ENCODE assay signal across 17 cellular contexts in genomic region chr10:103602028-103602851, GRCh38.
DNase-seq lines count a peak whose midpoint lies in the region; ATAC-seq and TF ChIP-seq lines count a peak whose summit lies in the region.
"Had no signal": no experiment of that assay in that cellular context is flagged by ENCODE, and none has a peak within 500 bp of the region (broad histone marks: within the 10 kb centered on the region; RNA-seq: fewer than 3 reads in every experiment).

No MANE protein-coding gene starts in this region.

- peak overlapping the region; percentile 60 for H3K18ac ChIP-seq in neuronal stem cell (ENCODE audit: low read length)

- no peaks in the 10 kb centered on the region for H3F3A ChIP-seq in SK-N-SH (replicated peaks; ENCODE audit: insufficient read depth)

- TF ChIP-seq POLR2A in breast epithelium (IDR thresholded peaks at IDR 0.05), result no peak

- H3K4me3 ChIP-seq in SK-N-SH (ENCODE audit: low read depth in 2 of 2, low read length in 1 of 2) (no peak overlapping the region), A673 (ENCODE audit: low read depth, low read length, poor library complexity, severe bottlenecking) (no peak overlapping the region), neuronal stem cell (ENCODE audit: low read length in 2 of 2) (no peak overlapping the region), WERI-Rb-1 (ENCODE audit: low read depth, low read length) (no peak overlapping the region), breast epithelium (no peak overlapping the region)
- H3K4me3 ChIP-seq: BLaER1 had no signal

- no peak for TF ChIP-seq CTCF in SK-N-SH (IDR thresholded peaks at IDR 0.05)
- TF ChIP-seq CTCF in A673 (conservative IDR thresholded peaks at IDR 0.05; ENCODE audit: low read depth, low read length), result no peak
- TF ChIP-seq CTCF in WERI-Rb-1 (IDR thresholded peaks at IDR 0.05; ENCODE audit: low read depth, low read length), result no peak
- no peak for TF ChIP-seq CTCF in breast epithelium (IDR thresholded peaks at IDR 0.05)

- TSS peak; percentile 1 for BruUV-seq in A673 (replicated peaks; lab: Mats Ljungman, UMichigan)

- peaks cover 1% of the 10 kb centered on the region for H3K79me1 ChIP-seq in neuronal stem cell (ENCODE audit: low read depth, low read length)

- H4K91ac ChIP-seq in neuronal stem cell (ENCODE audit: low read depth, low read length, poor library complexity), result no peak overlapping the region

- H2BK120ac ChIP-seq in neuronal stem cell (ENCODE audit: low read depth, low read length), result no peak overlapping the region

- no peak overlapping the region for H2AK5ac ChIP-seq in neuronal stem cell (ENCODE audit: low read depth, low read length)

- H3K4me1 ChIP-seq in SK-N-SH (ENCODE audit: control insufficient read depth in 1 of 2, insufficient read depth in 2 of 2, low read depth in 1 of 2, low read length in 1 of 2), result peaks cover 0 to 18% of the 10 kb centered on the region in 2 experiments; a peak in 2 of 4 replicates
- no peaks in the 10 kb centered on the region for H3K4me1 ChIP-seq in A673 (ENCODE audit: insufficient read depth, low read length, poor library complexity, severe bottlenecking)
- peaks cover 0 to 1% of the 10 kb centered on the region in 2 donors for H3K4me1 ChIP-seq in neuronal stem cell (ENCODE audit: control insufficient read depth in 2 of 2, insufficient read depth in 1 of 2, low read depth in 1 of 2, low read length in 2 of 2)
- no peaks in the 10 kb centered on the region for H3K4me1 ChIP-seq in breast epithelium
- H3K4me1 ChIP-seq: Caco-2 had no signal

- TF ChIP-seq RAD21 in SK-N-SH (IDR thresholded peaks at IDR 0.05; ENCODE audit: low read length), result no peak

- H3K27ac ChIP-seq in SK-N-SH (ENCODE audit: low read depth in 2 of 2, low read length in 1 of 2) (no peak overlapping the region; a peak in 1 of 4 replicates), A673 (ENCODE audit: low read depth, low read length, poor library complexity, severe bottlenecking) (no peak overlapping the region), neuronal stem cell (replicated peaks; ENCODE audit: low read length) (no peak overlapping the region), WERI-Rb-1 (no peak overlapping the region), breast epithelium (no peak overlapping the region)
- H3K27ac ChIP-seq: 22Rv1, BLaER1, HL-60 had no signal

- no peak overlapping the region for H2BK12ac ChIP-seq in neuronal stem cell (ENCODE audit: low read length)

- no peak overlapping the region for H3K14ac ChIP-seq in neuronal stem cell (ENCODE audit: low read length)

- no peak overlapping the region for H2BK5ac ChIP-seq in neuronal stem cell (ENCODE audit: low read length)

- H3K4me2 ChIP-seq in SK-N-SH (no peak overlapping the region), neuronal stem cell (ENCODE audit: insufficient read depth, low read length, poor library complexity, severe bottlenecking) (no peak overlapping the region)
- H3K4me2 ChIP-seq: BLaER1 had no signal

- POLR2A ChIA-PET in SK-N-SH (lab: Yijun Ruan, JAX) (no interaction called here), A673 (lab: Charles Lee; ENCODE audit: low non-redundant PET) (no interaction called here)

- intact Hi-C loops in A673 (cut with micrococcal nuclease; ENCODE audit: unreplicated experiment) (no loop called here), breast epithelium (cut with DNase I; ENCODE audit: low total_unique reads) (loop anchor here (10.0 kb wide), 1 partner anchor 83 kb away; no protein-coding TSS in a partner anchor)

- H4K20me1 ChIP-seq in SK-N-SH (ENCODE audit: insufficient read depth), result no peaks in the 10 kb centered on the region

- H3K27me3 ChIP-seq in SK-N-SH (ENCODE audit: insufficient read depth) (no peaks in the 10 kb centered on the region), A673 (replicated peaks; ENCODE audit: insufficient read depth, low read depth, low read length, poor library complexity) (no peaks in the 10 kb centered on the region), neuronal stem cell (ENCODE audit: control insufficient read depth in 3 of 3, insufficient read depth in 3 of 3, low read depth in 1 of 3, low read length in 3 of 3) (no peaks in the 10 kb centered on the region), WERI-Rb-1 (ENCODE audit: insufficient read depth, low read depth, severe bottlenecking) (no peaks in the 10 kb centered on the region), breast epithelium (no peaks in the 10 kb centered on the region)
- H3K27me3 ChIP-seq: BLaER1 had no signal

- H3K4ac ChIP-seq in neuronal stem cell (ENCODE audit: low read length), result no peak overlapping the region

- no peaks in the 10 kb centered on the region for H3K9me2 ChIP-seq in SK-N-SH

- CTCF ChIA-PET in SK-N-SH (lab: Yijun Ruan, JAX) (interaction anchor here (0.7 to 6.9 kb wide), 6 partner anchors 9 to 256 kb away, joined by 3 to 91 read pairs (median 5); no protein-coding TSS in a partner anchor), A673 (lab: Charles Lee) (no interaction called here)

- no peaks in the 10 kb centered on the region for H3K9me3 ChIP-seq in SK-N-SH
- no peaks in the 10 kb centered on the region for H3K9me3 ChIP-seq in A673 (ENCODE audit: low read depth, low read length, poor library complexity, severe bottlenecking)
- H3K9me3 ChIP-seq in neuronal stem cell (replicated peaks in 1 of 2; ENCODE audit: control insufficient read depth in 2 of 2, insufficient read depth in 1 of 2, low read depth in 1 of 2, low read length in 2 of 2), result peaks cover 0 to 3% of the 10 kb centered on the region in 2 donors
- no peaks in the 10 kb centered on the region for H3K9me3 ChIP-seq in WERI-Rb-1 (ENCODE audit: severe bottlenecking)
- H3K9me3 ChIP-seq in breast epithelium, result no peaks in the 10 kb centered on the region
- H3K9me3 ChIP-seq: Caco-2 had no signal

- H3K23ac ChIP-seq in neuronal stem cell (ENCODE audit: low read depth, low read length, poor library complexity), result no peak overlapping the region

- DNase-seq in SK-N-SH (peak; percentile 23), A673 (ENCODE audit: low spot score) (no peak), cerebellum (ENCODE audit: low spot score) (peak; percentile 61), neuronal stem cell (ENCODE audit: low spot score) (no peak), T-helper 9 cell (no peak), WERI-Rb-1 (no peak), breast epithelium (ENCODE audit: low spot score in 2 of 2) (no peak)
- DNase-seq: AML-193; Caco-2; CD8-positive, alpha-beta memory T cell; DND-41; GDM1 had no signal

- H4K8ac ChIP-seq in neuronal stem cell (ENCODE audit: low read depth, low read length), result peak overlapping the region; percentile 44

- H3K9ac ChIP-seq in SK-N-SH (no peak overlapping the region), neuronal stem cell (ENCODE audit: low read depth, low read length, poor library complexity) (no peak overlapping the region)
- H3K9ac ChIP-seq: BLaER1 had no signal

- WGBS in SK-N-SH (ENCODE audit: low lambda C conversion rate), result 93% methylated on average over 44 of the region's 47 CpGs
- WGBS in neuronal stem cell (ENCODE audit: extremely low coverage in 2 of 2, insufficient read length in 2 of 2, insufficient replicate concordance in 1 of 2), 2 donors, result no CpG with 5 or more reads among the region's 47 CpGs

- ATAC-seq in SK-N-SH treated with all-trans-retinoic acid at 6 μM for 48 hours, result no peak
- ATAC-seq: HCT116 had no signal

- H2BK15ac ChIP-seq in neuronal stem cell (ENCODE audit: low read length), result no peak overlapping the region

- TF ChIP-seq EP300 in SK-N-SH (IDR thresholded peaks at IDR 0.05; ENCODE audit: borderline replicate concordance in 1 of 2, low read depth in 1 of 2, low read length in 1 of 2), result no peak

- no peaks in the 10 kb centered on the region for H3K79me2 ChIP-seq in SK-N-SH (ENCODE audit: insufficient read depth)

- H3K36me3 ChIP-seq in SK-N-SH (replicated peaks in 1 of 2; ENCODE audit: control insufficient read depth in 1 of 2, insufficient read depth in 2 of 2, low read length in 1 of 2) (no peaks in the 10 kb centered on the region), A673 (ENCODE audit: insufficient read depth, low read length, poor library complexity, severe bottlenecking) (peaks cover 31% of the 10 kb centered on the region), neuronal stem cell (replicated peaks in 1 of 2; ENCODE audit: control insufficient read depth in 2 of 2, insufficient read depth in 2 of 2, low read length in 2 of 2) (peaks cover 7 to 13% of the 10 kb centered on the region in 2 donors), WERI-Rb-1 (no peaks in the 10 kb centered on the region), breast epithelium (no peaks in the 10 kb centered on the region)

- H2AFZ ChIP-seq in SK-N-SH (ENCODE audit: low read depth), result no peak overlapping the region
- H2AFZ ChIP-seq in neuronal stem cell (ENCODE audit: low read length), result no peak overlapping the region

TF ChIP-seq in SK-N-SH, 30 proteins besides CTCF, POLR2A, EP300 and RAD21:
- TF ChIP-seq ELF1 (IDR thresholded peaks at IDR 0.05) (no peak), NFIC (IDR thresholded peaks at IDR 0.05; ENCODE audit: borderline replicate concordance) (no peak), SMC3 (IDR thresholded peaks at IDR 0.05; ENCODE audit: low read depth, low read length) (no peak), NRF1 (IDR thresholded peaks at IDR 0.05; ENCODE audit: low read depth, low read length) (no peak)

TF ChIP-seq in SK-N-SH treated with all-trans-retinoic acid at 6 μM for 48 hours, 23 proteins besides CTCF, POLR2A, EP300 and RAD21 (continues in another document):
- TF ChIP-seq ESRRG (CRISPR knock-in tag; IDR thresholded peaks at IDR 0.05) (no peak), GLIS3 (CRISPR knock-in tag; IDR thresholded peaks at IDR 0.05) (no peak), TCF4 (CRISPR knock-in tag; IDR thresholded peaks at IDR 0.05; ENCODE audit: borderline replicate concordance) (no peak), PPARA (CRISPR knock-in tag; IDR thresholded peaks at IDR 0.05; ENCODE audit: borderline replicate concordance) (no peak), ZC3H10 (CRISPR knock-in tag; IDR thresholded peaks at IDR 0.05) (no peak), CSRNP3 (CRISPR knock-in tag; IDR thresholded peaks at IDR 0.05) (no peak), SNAI2 (CRISPR knock-in tag; IDR thresholded peaks at IDR 0.05) (no peak), ARNTL (CRISPR knock-in tag; IDR thresholded peaks at IDR 0.05; ENCODE audit: borderline replicate concordance, low read depth) (no peak)

Comparison
In these comparisons a context has a peak if more than half of its experiments do, and no peak if none do; other contexts are left out.
1. DNase-seq: peak in SK-N-SH (single experiment) and cerebellum (single experiment); none in A673 (single experiment), neuronal stem cell (single experiment), T-helper 9 cell (single experiment), WERI-Rb-1 (single experiment) and breast epithelium (0 of 2).